Comparison of ENCODE assay signal across 15 cellular contexts in the genomic region with DNA sequence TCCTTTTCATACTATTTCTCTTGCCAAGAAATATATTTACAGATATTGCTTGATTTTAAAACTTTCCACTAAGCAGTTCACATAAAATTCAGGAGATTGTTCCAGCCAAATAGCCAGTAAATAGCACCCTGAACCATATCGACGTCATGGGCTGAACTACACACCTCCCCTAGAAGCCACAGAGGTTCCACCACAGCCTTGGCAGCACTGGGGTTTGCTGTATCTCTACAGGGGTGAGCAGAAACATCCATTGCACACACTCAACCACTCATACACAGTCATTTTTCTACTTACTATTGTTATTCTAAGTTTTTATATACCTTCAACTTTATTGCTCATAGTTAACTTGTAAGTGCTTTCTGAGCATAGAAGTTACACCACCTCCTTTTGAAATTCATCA. TPM values are rescaled to one million over a fixed set of nuclear protein-coding genes. Genes with fewer than 3 reads are reported as not detected.
DNase-seq lines count a peak whose midpoint lies in the region; ATAC-seq and TF ChIP-seq lines count a peak whose summit lies in the region.
"Had no signal": no experiment of that assay in that cellular context is flagged by ENCODE, and none has a peak within 500 bp of the region (broad histone marks: within the 10 kb centered on the region; RNA-seq: fewer than 3 reads in every experiment).

No MANE protein-coding gene starts in this region.

- H3F3A ChIP-seq in GM23248 (ENCODE audit: insufficient read depth) = no peaks in the 10 kb centered on the region

- peak; percentile 19 for DNase-seq in M059J (ENCODE audit: low read depth)
- peak; percentile 49 to 62 for DNase-seq in activated CD8-positive, alpha-beta memory T cell treated with anti-CD3 and anti-CD28 coated beads for 4 hours (ENCODE audit: low read depth in 2 of 2)
- peak; percentile 40 for DNase-seq in brain microvascular endothelial cell
- DNase-seq in stimulated activated CD8-positive, alpha-beta memory T cell treated with anti-CD3 and anti-CD28 coated beads, Interleukin-15, amount 100 ng/mL, for 4 hours (ENCODE audit: low read depth in 2 of 2) = peak; percentile 45 to 53
- no peak for DNase-seq in GM23248
- DNase-seq in occipital lobe (lab: John Stamatoyannopoulos, UW) = no peak
- no peak for DNase-seq in pons (ENCODE audit: low spot score)
- DNase-seq: HCEC 1CT, PC-9, right lobe of liver, thyroid gland had no signal

- no peaks in the 10 kb centered on the region for H3K27me3 ChIP-seq in brain microvascular endothelial cell (replicated peaks)
- H3K27me3 ChIP-seq in GM23248 (replicated peaks; ENCODE audit: insufficient read depth) = no peaks in the 10 kb centered on the region
- H3K27me3 ChIP-seq: body of pancreas, right lobe of liver, thyroid gland had no signal

- H3K79me2 ChIP-seq in GM23248 (ENCODE audit: insufficient read depth) = no peaks in the 10 kb centered on the region

- H2AFZ ChIP-seq in GM23248 = no peak overlapping the region
- H2AFZ ChIP-seq: PC-9 had no signal

- 84 to 89% methylated on average over 2 of the region's 2 CpGs for WGBS in GM23248 (ENCODE audit: low coverage in 1 of 2, low lambda C conversion rate in 2 of 2, missing lambda C conversion rate in 2 of 2), 2 experiments

- TF ChIP-seq CTCF in brain microvascular endothelial cell (IDR thresholded peaks at IDR 0.05; ENCODE audit: low read depth, low read length, missing control alignments) = no peak

- in situ Hi-C loops in brain microvascular endothelial cell (cut with HindIII; ENCODE audit: low pct_ligation_motif_present, low sequenced_read_pairs) = no loop called here
- in situ Hi-C loops in GM23248 (cut with MboI) = no loop called here

- H3K27ac ChIP-seq in brain microvascular endothelial cell = no peak overlapping the region
- H3K27ac ChIP-seq in GM23248 = no peak overlapping the region
- H3K27ac ChIP-seq: body of pancreas, C4-2B, PC-9, right lobe of liver, thyroid gland had no signal

- no peak overlapping the region for H3K9ac ChIP-seq in GM23248

- H3K4me1 ChIP-seq in GM23248 (ENCODE audit: insufficient read depth) = no peaks in the 10 kb centered on the region
- H3K4me1 ChIP-seq: body of pancreas, right lobe of liver, thyroid gland had no signal

- no peaks in the 10 kb centered on the region for H3K9me3 ChIP-seq in GM23248 (ENCODE audit: low read depth)
- H3K9me3 ChIP-seq: body of pancreas, right lobe of liver, thyroid gland had no signal

- no peak overlapping the region for H3K4me3 ChIP-seq in brain microvascular endothelial cell (ENCODE audit: low read depth, low read length)
- H3K4me3 ChIP-seq in GM23248 = no peak overlapping the region
- H3K4me3 ChIP-seq: body of pancreas, PC-9, right lobe of liver, thyroid gland had no signal

- H3K4me2 ChIP-seq in GM23248 (ENCODE audit: unreplicated experiment) = no peak overlapping the region
- H3K4me2 ChIP-seq: PC-9 had no signal

- no peak for ATAC-seq in GM18867 (IDR thresholded peaks at IDR 0.05; ENCODE audit: unreplicated experiment)
- ATAC-seq: body of pancreas had no signal

- H4K20me1 ChIP-seq in GM23248 (ENCODE audit: insufficient read depth) = no peaks in the 10 kb centered on the region

- H3K9me2 ChIP-seq in GM23248 (ENCODE audit: insufficient read depth) = no peaks in the 10 kb centered on the region

- H3K36me3 ChIP-seq in brain microvascular endothelial cell (replicated peaks) = no peaks in the 10 kb centered on the region
- H3K36me3 ChIP-seq in GM23248 (ENCODE audit: low read depth) = no peaks in the 10 kb centered on the region
- H3K36me3 ChIP-seq: right lobe of liver, thyroid gland had no signal

RNA-seq across cellular contexts. Expression of a gene that starts 8.1 kb away (rescaled TPM):
- 0.64 and 1.1 TPM in 2 replicates for total RNA-seq in M059J (2014; rRNA removed; shearing (Covaris generic))
- total RNA-seq in GM23248 (2014; rRNA removed; shearing (Covaris generic)) = 4.9 and 8.9 TPM in 2 replicates
- 0.39 and 0.61 TPM in 2 replicates for polyA plus RNA-seq in GM23248 (2016; fragmentation: Nextera tagmentation; extraction: Ambion mirVana)
- total RNA-seq in occipital lobe = 1.9 TPM

RNA-seq across cellular contexts. Expression of a gene that starts 44.4 kb away (rescaled TPM):
- total RNA-seq in M059J (2014; rRNA removed; shearing (Covaris generic)) = not detected in 2 replicates
- total RNA-seq in GM23248 (2014; rRNA removed; shearing (Covaris generic)) = not detected in 2 replicates
- polyA plus RNA-seq in GM23248 (2016; fragmentation: Nextera tagmentation; extraction: Ambion mirVana) = not detected in 2 replicates
- not detected for total RNA-seq in occipital lobe
- total RNA-seq: epithelial cell of proximal tubule, PC-9 had no signal

Comparison
In these comparisons a context has a peak if more than half of its experiments do, and no peak if none do; other contexts are left out.
1. DNase-seq: peak in M059J (single experiment), activated CD8-positive, alpha-beta memory T cell treated with anti-CD3 and anti-CD28 coated beads for 4 hours (2 of 2), brain microvascular endothelial cell (single experiment) and stimulated activated CD8-positive, alpha-beta memory T cell treated with anti-CD3 and anti-CD28 coated beads, Interleukin-15, amount 100 ng/mL, for 4 hours (2 of 2); none in GM23248 (single experiment), occipital lobe (single experiment) and pons (single experiment).